Comparison of ENCODE assay signal across 13 cellular contexts in genomic region chr7:137258552-137258951, GRCh38.
DNase-seq lines count a peak whose midpoint lies in the region; ATAC-seq and TF ChIP-seq lines count a peak whose summit lies in the region.
"Had no signal": no experiment of that assay in that cellular context is flagged by ENCODE, and none has a peak within 500 bp of the region (broad histone marks: within the 10 kb centered on the region; RNA-seq: fewer than 3 reads in every experiment).

No MANE protein-coding gene starts in this region.

- DNase-seq in GM23338 (ENCODE audit: low spot score) (no peak), NCI-H526 treated with DMSO at 0.1 percent for 48 hours (lab: John Stamatoyannopoulos, UW) (peak; percentile 79), COR-L47 (lab: John Stamatoyannopoulos, UW) (no peak), head of caudate nucleus (no peak), heart right ventricle (no peak)
- DNase-seq: C1 segment of cervical spinal cord; CD4-positive, alpha-beta T cell; DMS153; GF-D8; H7 had no signal

- H2AFZ ChIP-seq in GM23338: no peak overlapping the region

- no peaks in the 10 kb centered on the region for H3K27me3 ChIP-seq in GM23338 (ENCODE audit: insufficient read depth)
- H3K27me3 ChIP-seq in iPS-20b (ENCODE audit: insufficient read depth, low read length): no peaks in the 10 kb centered on the region
- H3K27me3 ChIP-seq in heart right ventricle: no peaks in the 10 kb centered on the region

- H3K9me2 ChIP-seq in GM23338 (ENCODE audit: insufficient read depth): no peaks in the 10 kb centered on the region

- H3K27ac ChIP-seq in GM23338 (ENCODE audit: low read depth) (no peak overlapping the region), iPS-20b (ENCODE audit: low read length) (no peak overlapping the region), heart right ventricle (no peak overlapping the region)

- peak overlapping the region; percentile 17 for H3K4me2 ChIP-seq in GM23338

- ATAC-seq in GM23338 (no peak), HG02981 (IDR thresholded peaks at IDR 0.05; ENCODE audit: unreplicated experiment) (no peak), heart right ventricle (no peak)

- TF ChIP-seq CTCF in GM23338 (conservative IDR thresholded peaks at IDR 0.05; ENCODE audit: low read depth in 2 of 2) (no peak), heart right ventricle (IDR thresholded peaks at IDR 0.05) (no peak)

- no peak overlapping the region for H3K27ac Mint-ChIP-seq in GM23338
- H3K27ac Mint-ChIP-seq: B cell; CD4-positive, alpha-beta T cell had no signal

- intact Hi-C loops in head of caudate nucleus (cut with DNase I): no loop called here
- intact Hi-C loops in heart right ventricle (cut with DNase I): no loop called here

- H3K4me1 ChIP-seq in GM23338 (ENCODE audit: insufficient read depth) (peaks cover 37% of the 10 kb centered on the region), iPS-20b (ENCODE audit: insufficient read depth, low read length) (peaks cover 32% of the 10 kb centered on the region; the same call in 1 of the 2 replicates), heart right ventricle (no peaks in the 10 kb centered on the region)

- H3K9me3 Mint-ChIP-seq in GM23338: peaks cover 14% of the 10 kb centered on the region

- no peak overlapping the region for H3K4me3 ChIP-seq in GM23338
- no peak overlapping the region for H3K4me3 ChIP-seq in iPS-20b (ENCODE audit: low read length)
- H3K4me3 ChIP-seq in heart right ventricle: no peak overlapping the region

- 68 to 90% methylated on average over 2 of the region's 2 CpGs for WGBS in heart right ventricle, 2 donors

- H4K20me1 ChIP-seq in GM23338 (replicated peaks; ENCODE audit: insufficient read depth): no peaks in the 10 kb centered on the region

- H3K4me3 Mint-ChIP-seq in GM23338: no peak overlapping the region
- H3K4me3 Mint-ChIP-seq: B cell; CD4-positive, alpha-beta T cell had no signal

- no peaks in the 10 kb centered on the region for H3K36me3 ChIP-seq in GM23338 (ENCODE audit: insufficient read depth)
- H3K36me3 ChIP-seq in iPS-20b (ENCODE audit: insufficient read depth, low read depth, low read length): 0 out of 2 replicates have a peak, but pooled peaks cover 3% of the 10 kb centered on the region
- H3K36me3 ChIP-seq in heart right ventricle: no peaks in the 10 kb centered on the region

- H3K79me2 ChIP-seq in GM23338 (replicated peaks; ENCODE audit: insufficient read depth): no peaks in the 10 kb centered on the region

- peaks cover 19% of the 10 kb centered on the region for H3K36me3 Mint-ChIP-seq in GM23338 (ENCODE audit: low read depth)

- peaks cover 38% of the 10 kb centered on the region for H3K4me1 Mint-ChIP-seq in GM23338
- H3K4me1 Mint-ChIP-seq: B cell had no signal

- H3K9ac ChIP-seq in iPS-20b (ENCODE audit: low read depth, low read length): peak overlapping the region; percentile 3; the same call in 1 of the 2 replicates

- peaks cover 4% of the 10 kb centered on the region for H3K27me3 Mint-ChIP-seq in GM23338 (ENCODE audit: insufficient read depth, low read depth, poor library complexity)
- H3K27me3 Mint-ChIP-seq: B cell; CD4-positive, alpha-beta T cell had no signal

- H3K9me3 ChIP-seq in iPS-20b (ENCODE audit: insufficient read depth, low read depth, low read length) (no peaks in the 10 kb centered on the region; the same call in 1 of the 2 replicates), heart right ventricle (peaks cover 0 to 7% (median 0%) of the 10 kb centered on the region in 11 donors)

- no peaks in the 10 kb centered on the region for H3F3A ChIP-seq in GM23338 (replicated peaks; ENCODE audit: low read depth)

TF ChIP-seq in GM23338, 12 proteins besides CTCF, POLR2A, EP300 and RAD21 (continues in another document):
- no peak for TF ChIP-seq NANOG (IDR thresholded peaks at IDR 0.05; ENCODE audit: borderline replicate concordance)
- TF ChIP-seq REST (IDR thresholded peaks at IDR 0.05; ENCODE audit: unreplicated experiment): no peak
- TF ChIP-seq JUNB (IDR thresholded peaks at IDR 0.05; ENCODE audit: unreplicated experiment): no peak
- TF ChIP-seq ETS1 (IDR thresholded peaks at IDR 0.05): no peak
- TF ChIP-seq ZNF331 (CRISPR knock-in tag; IDR thresholded peaks at IDR 0.05; ENCODE audit: low read depth): no peak
- no peak for TF ChIP-seq EZH2 (IDR thresholded peaks at IDR 0.05; ENCODE audit: low read depth, unreplicated experiment)
- TF ChIP-seq CREB1 (CRISPR knock-in tag; IDR thresholded peaks at IDR 0.05; ENCODE audit: low read depth): no peak
